In genomic region chr2:63589148-63589972, GRCh38 we compare ENCODE assay signal across 8 cellular contexts. TPM values are rescaled to one million over a fixed set of nuclear protein-coding genes. Genes with fewer than 3 reads are reported as not detected.
DNase-seq lines count a peak whose midpoint lies in the region; ATAC-seq and TF ChIP-seq lines count a peak whose summit lies in the region.

No MANE protein-coding gene starts in this region.

- POLR2A ChIA-PET in activated CD4-positive, alpha-beta T cell treated with anti-CD3 and anti-CD28 coated beads for 36 hours (lab: Charles Lee), result interaction anchor here (0.5 to 1.4 kb wide), 7 partner anchors 19 to 1541 kb away, joined by 3 to 15 read pairs (median 3); partner anchors contain the start of genes RAB1A and UGP2

- H3K27ac ChIP-seq in SJCRH30, result peak overlapping the region; percentile 79

- H3K27me3 ChIP-seq in SJCRH30, result no peaks in the 10 kb centered on the region

- H3K27ac Mint-ChIP-seq in activated CD4-positive, alpha-beta T cell treated with anti-CD3 and anti-CD28 coated beads for 36 hours, result peak overlapping the region; percentile 97
- H3K27ac Mint-ChIP-seq in nephron, result peak overlapping the region; percentile 90 to 97 (median 97)

- H3K9me3 ChIP-seq in SJCRH30 (replicated peaks), result no peaks in the 10 kb centered on the region

- no peaks in the 10 kb centered on the region for H3K9me3 Mint-ChIP-seq in activated CD4-positive, alpha-beta T cell treated with anti-CD3 and anti-CD28 coated beads for 36 hours (ENCODE audit: low read depth)
- no peaks in the 10 kb centered on the region for H3K9me3 Mint-ChIP-seq in nephron

- no peak for ATAC-seq in activated CD4-positive, alpha-beta T cell treated with anti-CD3 and anti-CD28 coated beads for 36 hours
- peak; percentile 5 for ATAC-seq in HG02884 (IDR thresholded peaks at IDR 0.05; ENCODE audit: unreplicated experiment)

- TF ChIP-seq CTCF in epithelial cell of esophagus (IDR thresholded peaks at IDR 0.05; ENCODE audit: insufficient read depth, low read depth, low read length, missing control alignments) (no peak), nephron (IDR thresholded peaks at IDR 0.05; ENCODE audit: unreplicated experiment in 3 of 3) (no peak)

- peak; percentile 12 for DNase-seq in activated CD4-positive, alpha-beta T cell treated with anti-CD3 and anti-CD28 coated beads for 36 hours
- DNase-seq in activated CD4-positive, alpha-beta T cell treated with anti-CD3 and anti-CD28 coated beads for 4 hours, result no peak
- DNase-seq in SJCRH30 (peak; percentile 21 to 40), epithelial cell of esophagus (ENCODE audit: low read depth) (no peak), H4 (ENCODE audit: low spot score) (no peak), GDM1 (lab: John Stamatoyannopoulos, UW) (no peak)

- H3K36me3 Mint-ChIP-seq in activated CD4-positive, alpha-beta T cell treated with anti-CD3 and anti-CD28 coated beads for 36 hours (ENCODE audit: low read depth), result peaks cover 19% of the 10 kb centered on the region
- peaks cover 8% of the 10 kb centered on the region for H3K36me3 Mint-ChIP-seq in nephron (ENCODE audit: low read depth)

- peaks cover 6% of the 10 kb centered on the region for H3K4me1 ChIP-seq in SJCRH30

- intact Hi-C loops in activated CD4-positive, alpha-beta T cell treated with anti-CD3 and anti-CD28 coated beads for 36 hours (cut with DNase I, micrococcal nuclease), result loop anchor here (2.0 to 5.0 kb wide), 10 partner anchors 65 to 1697 kb away; partner anchors contain the start of genes OTX1 (in 2 of the 2), RAB1A (in 1 of the 2), SLC1A4 (in 1 of the 2) and VPS54 (in 1 of the 2)

- peaks cover 18% of the 10 kb centered on the region for H3K36me3 ChIP-seq in SJCRH30

- H3K4me1 Mint-ChIP-seq in activated CD4-positive, alpha-beta T cell treated with anti-CD3 and anti-CD28 coated beads for 36 hours, result peaks cover 40% of the 10 kb centered on the region
- H3K4me1 Mint-ChIP-seq in nephron, result peaks cover 38% of the 10 kb centered on the region

- H3K4me3 ChIP-seq in SJCRH30, result peak overlapping the region; percentile 87
- peak overlapping the region; percentile 69 for H3K4me3 ChIP-seq in epithelial cell of esophagus (ENCODE audit: low read length)

- H3K4me3 Mint-ChIP-seq in activated CD4-positive, alpha-beta T cell treated with anti-CD3 and anti-CD28 coated beads for 36 hours, result peak overlapping the region; percentile 100
- H3K4me3 Mint-ChIP-seq in nephron, result peak overlapping the region; percentile 92 to 96 (median 92)

- CTCF ChIA-PET in activated CD4-positive, alpha-beta T cell treated with anti-CD3 and anti-CD28 coated beads for 36 hours (lab: Charles Lee), result interaction anchor here (0.8 to 1.4 kb wide), 8 partner anchors 14 to 745 kb away, joined by 3 to 4 read pairs (median 3); no protein-coding TSS in a partner anchor

- no peaks in the 10 kb centered on the region for H3K27me3 Mint-ChIP-seq in activated CD4-positive, alpha-beta T cell treated with anti-CD3 and anti-CD28 coated beads for 36 hours
- H3K27me3 Mint-ChIP-seq in nephron (ENCODE audit: low read depth), result no peaks in the 10 kb centered on the region

RNA-seq across cellular contexts. Expression of gene MDH1, which starts 0.6 kb away (rescaled TPM):
- total RNA-seq in activated CD4-positive, alpha-beta T cell treated with anti-CD3 and anti-CD28 coated beads for 36 hours, result 100 to 1,000 TPM; 212 to 265 TPM
- 410 and 419 TPM in 2 replicates for total RNA-seq in SJCRH30 (2014; rRNA removed; shearing (Covaris generic))
- 309 and 407 TPM in 2 replicates for total RNA-seq in H4 (2014; rRNA removed; shearing (Covaris generic))

RNA-seq across cellular contexts. Expression of gene WDPCP, which starts 1.1 kb away (rescaled TPM):
- 1 to 10 TPM; 6.5 to 8.2 TPM for total RNA-seq in activated CD4-positive, alpha-beta T cell treated with anti-CD3 and anti-CD28 coated beads for 36 hours
- total RNA-seq in SJCRH30 (2014; rRNA removed; shearing (Covaris generic)), result 12.7 and 14.7 TPM in 2 replicates
- total RNA-seq in H4 (2014; rRNA removed; shearing (Covaris generic)), result 3.7 and 4.6 TPM in 2 replicates

Comparison
In these comparisons a context has a peak if more than half of its experiments do, and no peak if none do; other contexts are left out.
1. DNase-seq: peak in activated CD4-positive, alpha-beta T cell treated with anti-CD3 and anti-CD28 coated beads for 36 hours (single experiment) and SJCRH30 (2 of 2); none in activated CD4-positive, alpha-beta T cell treated with anti-CD3 and anti-CD28 coated beads for 4 hours (0 of 2), epithelial cell of esophagus (single experiment), H4 (single experiment) and GDM1 (single experiment).